15 cellular contexts compared by ENCODE assay signal in genomic region chr7:151461096-151461941, GRCh38. TPM values are rescaled to one million over a fixed set of nuclear protein-coding genes. Genes with fewer than 3 reads are reported as not detected.
DNase-seq lines count a peak whose midpoint lies in the region; ATAC-seq and TF ChIP-seq lines count a peak whose summit lies in the region.
"Had no signal": no experiment of that assay in that cellular context is flagged by ENCODE, and none has a peak within 500 bp of the region (broad histone marks: within the 10 kb centered on the region; RNA-seq: fewer than 3 reads in every experiment).

No MANE protein-coding gene starts in this region.

- H3K9me3 Mint-ChIP-seq in stimulated activated naive B cell treated with anti-CD40 and anti-IgM and Interleukin-4, amounts not matched to agents 10 μg/mL and 1 μg/mL and 100 μg/mL, for 72 hours, result peaks cover 14 to 22% of the 10 kb centered on the region in 2 donors

- H3K4me3 Mint-ChIP-seq in stimulated activated naive B cell treated with anti-CD40 and anti-IgM and Interleukin-4, amounts not matched to agents 10 μg/mL and 1 μg/mL and 100 μg/mL, for 72 hours, result no peak overlapping the region
- H3K4me3 Mint-ChIP-seq: CD4-positive, alpha-beta T cell; stimulated activated memory B cell treated with anti-CD40 and anti-IgM and Interleukin-4, amounts not matched to agents 10 μg/mL and 1 μg/mL and 100 μg/mL, for 72 hours had no signal

- ATAC-seq in stimulated activated naive B cell treated with anti-CD40 and anti-IgM and Interleukin-4, amounts not matched to agents 10 μg/mL and 1 μg/mL and 100 μg/mL, for 72 hours (replicated peaks), result peak; percentile 23 to 31
- ATAC-seq in HG03442 (IDR thresholded peaks at IDR 0.05; ENCODE audit: unreplicated experiment), result no peak
- ATAC-seq in GM18517 (IDR thresholded peaks at IDR 0.05; ENCODE audit: unreplicated experiment), result no peak
- ATAC-seq: stimulated activated memory B cell treated with anti-CD40 and anti-IgM and Interleukin-4, amounts not matched to agents 10 μg/mL and 1 μg/mL and 100 μg/mL, for 72 hours had no signal

- peaks cover 3% of the 10 kb centered on the region; the same call in 1 of the 2 replicates for H3K9me3 ChIP-seq in BE2C

- 85 to 93% (median 87%) methylated on average over 6 of the region's 6 CpGs for WGBS in adipose tissue, 3 donors

- peaks cover 5% of the 10 kb centered on the region; the same call in 1 of the 2 replicates for H3K4me1 ChIP-seq in BE2C

- H3K27ac ChIP-seq in adipose tissue (ENCODE audit: low read depth, low read length), result peak overlapping the region; percentile 70

- peaks cover 0 to 3% of the 10 kb centered on the region in 2 donors for H3K4me1 Mint-ChIP-seq in stimulated activated naive B cell treated with anti-CD40 and anti-IgM and Interleukin-4, amounts not matched to agents 10 μg/mL and 1 μg/mL and 100 μg/mL, for 72 hours
- H3K4me1 Mint-ChIP-seq: stimulated activated memory B cell treated with anti-CD40 and anti-IgM and Interleukin-4, amounts not matched to agents 10 μg/mL and 1 μg/mL and 100 μg/mL, for 72 hours had no signal

- H3K36me3 Mint-ChIP-seq in stimulated activated naive B cell treated with anti-CD40 and anti-IgM and Interleukin-4, amounts not matched to agents 10 μg/mL and 1 μg/mL and 100 μg/mL, for 72 hours, result peaks cover 38 to 55% of the 10 kb centered on the region in 2 donors

- no peaks in the 10 kb centered on the region for H3K27me3 ChIP-seq in BE2C

- no peak for TF ChIP-seq CTCF in BE2C (IDR thresholded peaks at IDR 0.05; ENCODE audit: low read depth, low read length)

- H3K27me3 Mint-ChIP-seq in stimulated activated naive B cell treated with anti-CD40 and anti-IgM and Interleukin-4, amounts not matched to agents 10 μg/mL and 1 μg/mL and 100 μg/mL, for 72 hours, result peaks cover 9 to 20% of the 10 kb centered on the region in 2 donors
- H3K27me3 Mint-ChIP-seq: stimulated activated memory B cell treated with anti-CD40 and anti-IgM and Interleukin-4, amounts not matched to agents 10 μg/mL and 1 μg/mL and 100 μg/mL, for 72 hours had no signal

- H3K36me3 ChIP-seq in BE2C, result peaks cover 17% of the 10 kb centered on the region

- peak; percentile 48 for DNase-seq in M059J (ENCODE audit: low read depth)
- DNase-seq in kidney tubule cell (ENCODE audit: low spot score), result peak; percentile 45
- no peak for DNase-seq in stimulated activated naive B cell treated with anti-CD40 and anti-IgM and Interleukin-4, amounts not matched to agents 10 μg/mL and 1 μg/mL and 100 μg/mL, for 72 hours
- DNase-seq in BE2C, result no peak
- DNase-seq in NCI-H2081 treated with DMSO at 0.1 percent for 48 hours (lab: John Stamatoyannopoulos, UW), result no peak
- DNase-seq: CD4-positive, alpha-beta T cell; effector CD8-positive, alpha-beta T cell; left lung; NCI-H524 treated with DMSO at 0.1 percent for 48 hours; stimulated activated CD4-positive, alpha-beta T cell treated with anti-CD3 and anti-CD28 coated beads, Interleukin-1b, Interleukin-23, amount 100 ng/mL, for 48 hours had no signal

- no peak overlapping the region for H3K27ac Mint-ChIP-seq in stimulated activated naive B cell treated with anti-CD40 and anti-IgM and Interleukin-4, amounts not matched to agents 10 μg/mL and 1 μg/mL and 100 μg/mL, for 72 hours
- H3K27ac Mint-ChIP-seq: CD4-positive, alpha-beta T cell; stimulated activated memory B cell treated with anti-CD40 and anti-IgM and Interleukin-4, amounts not matched to agents 10 μg/mL and 1 μg/mL and 100 μg/mL, for 72 hours had no signal

- no peak overlapping the region for H3K4me3 ChIP-seq in BE2C (ENCODE audit: low read depth, low read length)
- H3K4me3 ChIP-seq: left lung had no signal

RNA-seq across cellular contexts. Expression of gene CRYGN, which starts 21.4 kb away (rescaled TPM):
- total RNA-seq in M059J (2014; rRNA removed; shearing (Covaris generic)), result not detected in 2 replicates
- polyA plus RNA-seq in adipose tissue, result under 1 TPM in 2 of 3 donors, not detected in 1; 0.34 to 0.68 TPM
- polyA plus RNA-seq in BE2C (2012; ENCODE audit: insufficient read depth, insufficient read length, low read depth), result not detected
- total RNA-seq: glomerular endothelial cell, left lung had no signal

RNA-seq across cellular contexts. Expression of gene WDR86, which starts 51.5 kb away (rescaled TPM):
- 0.05 TPM in 1 of 2 replicates, not detected in the other for total RNA-seq in M059J (2014; rRNA removed; shearing (Covaris generic))
- polyA plus RNA-seq in adipose tissue, result 10 to 100 TPM in 2 of 3 donors, 1 to 10 TPM in 1; 1.3 to 20.0 (median 13.6) TPM
- polyA plus RNA-seq in BE2C (2012; ENCODE audit: insufficient read depth, insufficient read length, low read depth), result 3.4 TPM

RNA-seq across cellular contexts. Expression of gene RHEB, which starts 58.4 kb away (rescaled TPM):
- total RNA-seq in M059J (2014; rRNA removed; shearing (Covaris generic)), result 168 and 238 TPM in 2 replicates
- polyA plus RNA-seq in adipose tissue, result 100 to 1,000 TPM in 1 of 3 donors, 10 to 100 TPM in 2; 45.6 to 103 (median 94.7) TPM
- polyA plus RNA-seq in BE2C (2012; ENCODE audit: insufficient read depth, insufficient read length, low read depth), result 88.3 TPM

Comparison
In these comparisons a context has a peak if more than half of its experiments do, and no peak if none do; other contexts are left out.
1. DNase-seq: peak in M059J (single experiment) and kidney tubule cell (single experiment); none in stimulated activated naive B cell treated with anti-CD40 and anti-IgM and Interleukin-4, amounts not matched to agents 10 μg/mL and 1 μg/mL and 100 μg/mL, for 72 hours (single experiment), BE2C (single experiment) and NCI-H2081 treated with DMSO at 0.1 percent for 48 hours (single experiment).
2. ATAC-seq: peak in stimulated activated naive B cell treated with anti-CD40 and anti-IgM and Interleukin-4, amounts not matched to agents 10 μg/mL and 1 μg/mL and 100 μg/mL, for 72 hours (2 of 2); none in HG03442 (single experiment) and GM18517 (single experiment).